Comparison of ENCODE assay signal across 9 cellular contexts in genomic region chr19:18507727-18508440, GRCh38. TPM values are rescaled to one million over a fixed set of nuclear protein-coding genes. Genes with fewer than 3 reads are reported as not detected.
DNase-seq lines count a peak whose midpoint lies in the region; ATAC-seq and TF ChIP-seq lines count a peak whose summit lies in the region.
"Had no signal": no experiment of that assay in that cellular context is flagged by ENCODE, and none has a peak within 500 bp of the region (broad histone marks: within the 10 kb centered on the region; RNA-seq: fewer than 3 reads in every experiment).

No MANE protein-coding gene starts in this region.

- CTCF ChIA-PET in HEK293 (lab: Yijun Ruan, JAX), result interaction anchor here (0.6 to 1.8 kb wide), 4 partner anchors 8 to 34 kb away, joined by 3 to 8 read pairs (median 6); no protein-coding TSS in a partner anchor

- in situ Hi-C loops in gastrocnemius medialis (cut with MboI; ENCODE audit: low sequenced_read_pairs in 4 of 4), result no loop called here

- H3K27me3 ChIP-seq in heart left ventricle (no peaks in the 10 kb centered on the region), gastrocnemius medialis (no peaks in the 10 kb centered on the region), H7 (ENCODE audit: control insufficient read depth, insufficient read depth, low read length) (no peaks in the 10 kb centered on the region)

- H3K36me3 Mint-ChIP-seq in activated T-helper 2 cell treated with anti-CD3 and anti-CD28 coated beads, Interferon-gamma antibody, Interleukin-2, Interleukin-4, amounts not matched to agents 10 μg/mL and 5 μg/mL and 100 μg/mL, durations not matched to agents 14 hours and 24 hours and 36 hours (ENCODE audit: low read depth), result no peaks in the 10 kb centered on the region

- H3K27me3 Mint-ChIP-seq in activated T-helper 2 cell treated with anti-CD3 and anti-CD28 coated beads, Interferon-gamma antibody, Interleukin-2, Interleukin-4, amounts not matched to agents 10 μg/mL and 5 μg/mL and 100 μg/mL, durations not matched to agents 14 hours and 24 hours and 36 hours (ENCODE audit: low read depth), result no peaks in the 10 kb centered on the region

- peak overlapping the region; percentile 62 for H3K27ac Mint-ChIP-seq in activated T-helper 2 cell treated with anti-CD3 and anti-CD28 coated beads, Interferon-gamma antibody, Interleukin-2, Interleukin-4, amounts not matched to agents 10 μg/mL and 5 μg/mL and 100 μg/mL, durations not matched to agents 14 hours and 24 hours and 36 hours

- intact Hi-C loops in activated T-helper 2 cell treated with anti-CD3 and anti-CD28 coated beads, Interferon-gamma antibody, Interleukin-2, Interleukin-4, amounts not matched to agents 10 μg/mL and 5 μg/mL and 100 μg/mL, durations not matched to agents 14 hours and 24 hours and 36 hours (cut with micrococcal nuclease), result no loop called here
- intact Hi-C loops in heart left ventricle (cut with DNase I) (loop anchor here in 7 of 10 donors (2.0 to 5.0 kb wide), 4 partner anchors 36 to 46 kb away; no protein-coding TSS in a partner anchor), gastrocnemius medialis (cut with DNase I; ENCODE audit: low total_unique reads) (no loop called here)

- WGBS in heart left ventricle, 4 donors, result 43 to 58% (median 51%) methylated on average over 8 to 11 of the region's 11 CpGs

- DNase-seq in activated T-helper 2 cell treated with anti-CD3 and anti-CD28 coated beads, Interferon-gamma antibody, Interleukin-2, Interleukin-4, amounts not matched to agents 10 μg/mL and 5 μg/mL and 100 μg/mL, durations not matched to agents 14 hours and 24 hours and 36 hours (ENCODE audit: low spot score), result no peak
- DNase-seq in heart left ventricle, result peak in 4 of 5 donors; percentile 52 to 73 (median 59)
- peak; percentile 47 to 71 for DNase-seq in gastrocnemius medialis
- DNase-seq in H7, result no peak
- DNase-seq in hypothalamus (lab: John Stamatoyannopoulos, UW), result no peak
- DNase-seq: PC-3 had no signal

- TF ChIP-seq POLR2A in heart left ventricle (IDR thresholded peaks at IDR 0.05) (no peak), gastrocnemius medialis (IDR thresholded peaks at IDR 0.05) (no peak)

- peak; percentile 16 to 50 (median 22) for ATAC-seq in heart left ventricle
- ATAC-seq in gastrocnemius medialis, result peak; percentile 17 to 32
- ATAC-seq in HG02642 (IDR thresholded peaks at IDR 0.05; ENCODE audit: poor library complexity, unreplicated experiment), result no peak
- no peak for ATAC-seq in GM21825 (IDR thresholded peaks at IDR 0.05; ENCODE audit: unreplicated experiment)
- ATAC-seq: PC-3 had no signal

- H3K9me3 Mint-ChIP-seq in activated T-helper 2 cell treated with anti-CD3 and anti-CD28 coated beads, Interferon-gamma antibody, Interleukin-2, Interleukin-4, amounts not matched to agents 10 μg/mL and 5 μg/mL and 100 μg/mL, durations not matched to agents 14 hours and 24 hours and 36 hours, result no peaks in the 10 kb centered on the region

- H3K36me3 ChIP-seq in HEK293 (ENCODE audit: control insufficient read depth in 2 of 2, insufficient read depth in 1 of 2, low read length in 2 of 2) (no peaks in the 10 kb centered on the region), heart left ventricle (no peaks in the 10 kb centered on the region), gastrocnemius medialis (no peaks in the 10 kb centered on the region), H7 (replicated peaks; ENCODE audit: control insufficient read depth, insufficient read depth, low read length) (no peaks in the 10 kb centered on the region)

- TF ChIP-seq CTCF in HEK293 (tag by site-specific recombination; IDR thresholded peaks at IDR 0.05) (no peak), heart left ventricle (IDR thresholded peaks at IDR 0.05) (peak in 3 of 12 donors; percentile 13 to 45 (median 19)), gastrocnemius medialis (IDR thresholded peaks at IDR 0.05 in 4 of 5, conservative IDR thresholded peaks at IDR 0.05 in 1 of 5) (peak in 2 of 5 experiments; percentile 13 to 18)

- peak overlapping the region; percentile 54 for H3K4me3 Mint-ChIP-seq in activated T-helper 2 cell treated with anti-CD3 and anti-CD28 coated beads, Interferon-gamma antibody, Interleukin-2, Interleukin-4, amounts not matched to agents 10 μg/mL and 5 μg/mL and 100 μg/mL, durations not matched to agents 14 hours and 24 hours and 36 hours (ENCODE audit: low read depth)

- H3K27ac ChIP-seq in HEK293 (ENCODE audit: extremely low read depth, low read depth, low read length) (no peak overlapping the region), heart left ventricle (peak overlapping the region; percentile 51 to 93 (median 78)), gastrocnemius medialis (peak overlapping the region; percentile 94 to 99 (median 98))

- H3K4me1 ChIP-seq in HEK293 (ENCODE audit: control insufficient read depth, insufficient read depth, low read length) (no peaks in the 10 kb centered on the region; the same call in none of the 2 replicates), heart left ventricle (peaks cover 38 to 98% (median 72%) of the 10 kb centered on the region in 12 donors), gastrocnemius medialis (peaks cover 91 to 92% of the 10 kb centered on the region in 2 donors)

- H3K9me3 ChIP-seq in HEK293 (ENCODE audit: control insufficient read depth, insufficient read depth, low read depth, low read length) (no peaks in the 10 kb centered on the region), heart left ventricle (no peaks in the 10 kb centered on the region), gastrocnemius medialis (no peaks in the 10 kb centered on the region)

- POLR2A ChIA-PET in HEK293 (lab: Yijun Ruan, JAX), result interaction anchor here (0.5 kb wide), 1 partner anchor 850 kb away, joined by 5 read pairs; no protein-coding TSS in a partner anchor

- H3K4me3 ChIP-seq in HEK293 (ENCODE audit: low read depth, low read length) (no peak overlapping the region), heart left ventricle (no peak overlapping the region), gastrocnemius medialis (no peak overlapping the region), H7 (ENCODE audit: insufficient read depth, low read depth, low read length) (no peak overlapping the region)

- H3K4me1 Mint-ChIP-seq in activated T-helper 2 cell treated with anti-CD3 and anti-CD28 coated beads, Interferon-gamma antibody, Interleukin-2, Interleukin-4, amounts not matched to agents 10 μg/mL and 5 μg/mL and 100 μg/mL, durations not matched to agents 14 hours and 24 hours and 36 hours (ENCODE audit: low read depth), result peaks cover 41% of the 10 kb centered on the region

TF ChIP-seq in HEK293, 187 proteins besides CTCF, POLR2A, EP300 and RAD21 (continues in another document):
- TF ChIP-seq, protein P1, sequence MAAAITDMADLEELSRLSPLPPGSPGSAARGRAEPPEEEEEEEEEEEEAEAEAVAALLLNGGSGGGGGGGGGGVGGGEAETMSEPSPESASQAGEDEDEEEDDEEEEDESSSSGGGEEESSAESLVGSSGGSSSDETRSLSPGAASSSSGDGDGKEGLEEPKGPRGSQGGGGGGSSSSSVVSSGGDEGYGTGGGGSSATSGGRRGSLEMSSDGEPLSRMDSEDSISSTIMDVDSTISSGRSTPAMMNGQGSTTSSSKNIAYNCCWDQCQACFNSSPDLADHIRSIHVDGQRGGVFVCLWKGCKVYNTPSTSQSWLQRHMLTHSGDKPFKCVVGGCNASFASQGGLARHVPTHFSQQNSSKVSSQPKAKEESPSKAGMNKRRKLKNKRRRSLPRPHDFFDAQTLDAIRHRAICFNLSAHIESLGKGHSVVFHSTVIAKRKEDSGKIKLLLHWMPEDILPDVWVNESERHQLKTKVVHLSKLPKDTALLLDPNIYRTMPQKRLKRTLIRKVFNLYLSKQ (tag by site-specific recombination; IDR thresholded peaks at IDR 0.05; ENCODE audit: borderline replicate concordance), result no peak
- TF ChIP-seq MEIS1 (CRISPR knock-in tag; IDR thresholded peaks at IDR 0.05; ENCODE audit: borderline replicate concordance) (no peak), ZNF211 (tag by site-specific recombination; IDR thresholded peaks at IDR 0.05; ENCODE audit: low read depth) (no peak), ZNF184 (tag by site-specific recombination; IDR thresholded peaks at IDR 0.05) (no peak), ZNF18 (tag by site-specific recombination; IDR thresholded peaks at IDR 0.05) (peak; percentile 58)

RNA-seq across cellular contexts. Expression of gene ELL, which starts 14.0 kb away (rescaled TPM):
- total RNA-seq in activated T-helper 2 cell treated with anti-CD3 and anti-CD28 coated beads, Interferon-gamma antibody, Interleukin-2, Interleukin-4, amounts not matched to agents 10 μg/mL and 5 μg/mL and 100 μg/mL, durations not matched to agents 14 hours and 24 hours and 36 hours, result 27.0 and 27.5 TPM in 2 replicates
- total RNA-seq in heart left ventricle (10 to 100 TPM in 4 of 9 donors, 1 to 10 TPM in 5; 5.9 to 17.8 (median 9.1) TPM), gastrocnemius medialis (10 to 100 TPM; 21.8 to 30.8 (median 27.3) TPM)
- 1 to 10 TPM; 6.2 to 7.3 TPM for polyA plus RNA-seq in heart left ventricle
- total RNA-seq in H7 (2014; rRNA removed; shearing (Covaris generic)), result 16.4 and 17.0 TPM in 2 replicates

RNA-seq across cellular contexts. Expression of gene FKBP8, which starts 35.5 kb away (rescaled TPM):
- total RNA-seq in activated T-helper 2 cell treated with anti-CD3 and anti-CD28 coated beads, Interferon-gamma antibody, Interleukin-2, Interleukin-4, amounts not matched to agents 10 μg/mL and 5 μg/mL and 100 μg/mL, durations not matched to agents 14 hours and 24 hours and 36 hours, result 196 and 201 TPM in 2 replicates
- total RNA-seq in heart left ventricle (100 to 1,000 TPM; 136 to 353 (median 157) TPM), gastrocnemius medialis (100 to 1,000 TPM; 157 to 195 (median 184) TPM)
- 100 to 1,000 TPM; 142 to 270 TPM for polyA plus RNA-seq in heart left ventricle
- 446 and 481 TPM in 2 replicates for total RNA-seq in H7 (2014; rRNA removed; shearing (Covaris generic))

RNA-seq across cellular contexts. Expression of gene KXD1, which starts 49.8 kb away (rescaled TPM):
- total RNA-seq in activated T-helper 2 cell treated with anti-CD3 and anti-CD28 coated beads, Interferon-gamma antibody, Interleukin-2, Interleukin-4, amounts not matched to agents 10 μg/mL and 5 μg/mL and 100 μg/mL, durations not matched to agents 14 hours and 24 hours and 36 hours, result 132 and 141 TPM in 2 replicates
- total RNA-seq in heart left ventricle, result 100 to 1,000 TPM in 1 of 9 donors, 10 to 100 TPM in 8; 36.1 to 116 (median 46.7) TPM
- 100 to 1,000 TPM in 1 of 2 donors, 10 to 100 TPM in 1; 36.9 to 106 TPM for polyA plus RNA-seq in heart left ventricle
- total RNA-seq in gastrocnemius medialis, result 100 to 1,000 TPM in 3 of 4 donors, 10 to 100 TPM in 1; 97.1 to 155 (median 106) TPM
- 190 and 202 TPM in 2 replicates for total RNA-seq in H7 (2014; rRNA removed; shearing (Covaris generic))

Comparison
In these comparisons a context has a peak if more than half of its experiments do, and no peak if none do; other contexts are left out.
1. DNase-seq: peak in heart left ventricle (4 of 5) and gastrocnemius medialis (2 of 2); none in activated T-helper 2 cell treated with anti-CD3 and anti-CD28 coated beads, Interferon-gamma antibody, Interleukin-2, Interleukin-4, amounts not matched to agents 10 μg/mL and 5 μg/mL and 100 μg/mL, durations not matched to agents 14 hours and 24 hours and 36 hours (single experiment), H7 (single experiment) and hypothalamus (0 of 51).
2. ATAC-seq: peak in heart left ventricle (4 of 4) and gastrocnemius medialis (2 of 2); none in HG02642 (single experiment) and GM21825 (single experiment).
3. intact Hi-C loops: an anchor here in heart left ventricle (2.0 to 5.0 kb wide); none called in activated T-helper 2 cell treated with anti-CD3 and anti-CD28 coated beads, Interferon-gamma antibody, Interleukin-2, Interleukin-4, amounts not matched to agents 10 μg/mL and 5 μg/mL and 100 μg/mL, durations not matched to agents 14 hours and 24 hours and 36 hours and gastrocnemius medialis.